ENCODE assay signal across 15 cellular contexts in genomic region chr5:151182976-151183375, GRCh38. TPM values are rescaled to one million over a fixed set of nuclear protein-coding genes. Genes with fewer than 3 reads are reported as not detected.
A peak's percentile ranks its signal among the peaks of the same experiment; 100 is the strongest.
DNase-seq lines count a peak whose midpoint lies in the region; ATAC-seq lines count a peak whose summit lies in the region.
"Had no signal": no experiment of that assay in that cellular context is flagged by ENCODE, and none has a peak within 500 bp of the region (broad histone marks: within the 10 kb centered on the region; RNA-seq: fewer than 3 reads in every experiment).

No MANE protein-coding gene starts in this region.

- H3K27ac Mint-ChIP-seq in stimulated activated naive B cell treated with anti-CD40 and anti-IgM and Interleukin-4, amounts not matched to agents 10 μg/mL and 1 μg/mL and 100 μg/mL, for 72 hours: peak overlapping the region; percentile 65
- H3K27ac Mint-ChIP-seq in activated T-helper 17 cell treated with anti-CD3 and anti-CD28 coated beads, Interleukin-2, amount 50 U/mL, for 72 hours: no peak overlapping the region
- no peak overlapping the region for H3K27ac Mint-ChIP-seq in CD4-positive, alpha-beta memory T cell

- peak overlapping the region; percentile 86 for H3K27ac ChIP-seq in Karpas-422 (ENCODE audit: low read length)
- no peak overlapping the region for H3K27ac ChIP-seq in CD4-positive, alpha-beta memory T cell (ENCODE audit: low read depth, low read length)
- H3K27ac ChIP-seq: 22Rv1 had no signal

- DNase-seq in activated CD8-positive, alpha-beta memory T cell treated with anti-CD3 and anti-CD28 coated beads for 24 hours: peak; percentile 21
- no peak for DNase-seq in activated CD8-positive, alpha-beta memory T cell treated with anti-CD3 and anti-CD28 coated beads, Interleukin-2, amount 50 U/mL, for 4 hours
- DNase-seq in Karpas-422 (no peak), islet precursor cell (peak; percentile 51)
- no peak for DNase-seq in stimulated activated naive B cell treated with anti-CD40 and anti-IgM and Interleukin-4, amounts not matched to agents 10 μg/mL and 1 μg/mL and 100 μg/mL, for 72 hours
- DNase-seq in CD4-positive, alpha-beta memory T cell: no peak
- DNase-seq: CD8-positive, alpha-beta memory T cell; DND-41; GF-D8 had no signal

- H4K20me1 ChIP-seq in Karpas-422 (ENCODE audit: insufficient read depth, low read depth, low read length): no peaks in the 10 kb centered on the region

- H3K27me3 Mint-ChIP-seq in stimulated activated naive B cell treated with anti-CD40 and anti-IgM and Interleukin-4, amounts not matched to agents 10 μg/mL and 1 μg/mL and 100 μg/mL, for 72 hours: no peaks in the 10 kb centered on the region
- H3K27me3 Mint-ChIP-seq in activated T-helper 17 cell treated with anti-CD3 and anti-CD28 coated beads, Interleukin-2, amount 50 U/mL, for 72 hours: no peaks in the 10 kb centered on the region
- no peaks in the 10 kb centered on the region for H3K27me3 Mint-ChIP-seq in CD4-positive, alpha-beta memory T cell
- H3K27me3 Mint-ChIP-seq: CD8-positive, alpha-beta memory T cell had no signal

- H3K4me2 ChIP-seq in Karpas-422 (ENCODE audit: low read depth, low read length, poor library complexity, severe bottlenecking): no peak overlapping the region

- H3K4me3 ChIP-seq in Karpas-422 (ENCODE audit: low read length): no peak overlapping the region
- no peak overlapping the region for H3K4me3 ChIP-seq in CD4-positive, alpha-beta memory T cell (ENCODE audit: low read length in 2 of 2)
- H3K4me3 ChIP-seq: HAP-1 had no signal

- POLR2A ChIA-PET in CD4-positive, alpha-beta memory T cell (lab: Charles Lee; ENCODE audit: partially characterized antibody): interaction anchor here (1.0 to 1.2 kb wide), 2 partner anchors 11 to 41 kb away, joined by 3 to 4 read pairs; partner anchors contain the start of gene CCDC69

- no peaks in the 10 kb centered on the region for H3K9me2 ChIP-seq in Karpas-422 (replicated peaks; ENCODE audit: insufficient read depth, low read length)

- H3K9ac ChIP-seq in Karpas-422 (ENCODE audit: low read length): peak overlapping the region; percentile 42; the same call in 1 of the 2 replicates

- H3K79me2 ChIP-seq in Karpas-422 (ENCODE audit: low read length): peaks cover 8% of the 10 kb centered on the region

- no peaks in the 10 kb centered on the region for H3K9me3 ChIP-seq in Karpas-422 (ENCODE audit: low read length)
- H3K9me3 ChIP-seq in CD4-positive, alpha-beta memory T cell (ENCODE audit: control insufficient read depth in 1 of 2, low read length in 2 of 2): no peaks in the 10 kb centered on the region
- H3K9me3 ChIP-seq: Caco-2, HAP-1 had no signal

- peaks cover 61 to 78% of the 10 kb centered on the region in 2 donors for H3K36me3 Mint-ChIP-seq in stimulated activated naive B cell treated with anti-CD40 and anti-IgM and Interleukin-4, amounts not matched to agents 10 μg/mL and 1 μg/mL and 100 μg/mL, for 72 hours
- peaks cover 66% of the 10 kb centered on the region for H3K36me3 Mint-ChIP-seq in activated T-helper 17 cell treated with anti-CD3 and anti-CD28 coated beads, Interleukin-2, amount 50 U/mL, for 72 hours (ENCODE audit: low read depth)
- peaks cover 48 to 73% of the 10 kb centered on the region in 2 donors for H3K36me3 Mint-ChIP-seq in CD4-positive, alpha-beta memory T cell

- H3K4me1 Mint-ChIP-seq in stimulated activated naive B cell treated with anti-CD40 and anti-IgM and Interleukin-4, amounts not matched to agents 10 μg/mL and 1 μg/mL and 100 μg/mL, for 72 hours: peaks cover 44 to 72% of the 10 kb centered on the region in 2 donors
- peaks cover 4% of the 10 kb centered on the region for H3K4me1 Mint-ChIP-seq in activated T-helper 17 cell treated with anti-CD3 and anti-CD28 coated beads, Interleukin-2, amount 50 U/mL, for 72 hours
- H3K4me1 Mint-ChIP-seq in CD4-positive, alpha-beta memory T cell: peaks cover 8 to 11% (median 9%) of the 10 kb centered on the region in 4 donors

- H3K4me1 ChIP-seq in Karpas-422 (ENCODE audit: low read length): peaks cover 71% of the 10 kb centered on the region
- no peaks in the 10 kb centered on the region for H3K4me1 ChIP-seq in CD4-positive, alpha-beta memory T cell (ENCODE audit: insufficient read depth, low read length)
- H3K4me1 ChIP-seq: Caco-2 had no signal

- peaks cover 67% of the 10 kb centered on the region for H3K36me3 ChIP-seq in Karpas-422 (ENCODE audit: insufficient read depth, low read length)
- peaks cover 69% of the 10 kb centered on the region for H3K36me3 ChIP-seq in CD4-positive, alpha-beta memory T cell (ENCODE audit: insufficient read depth, low read length)
- H3K36me3 ChIP-seq: HAP-1 had no signal

- H3K4me3 Mint-ChIP-seq in stimulated activated naive B cell treated with anti-CD40 and anti-IgM and Interleukin-4, amounts not matched to agents 10 μg/mL and 1 μg/mL and 100 μg/mL, for 72 hours: no peak overlapping the region
- H3K4me3 Mint-ChIP-seq in activated T-helper 17 cell treated with anti-CD3 and anti-CD28 coated beads, Interleukin-2, amount 50 U/mL, for 72 hours: no peak overlapping the region
- no peak overlapping the region for H3K4me3 Mint-ChIP-seq in CD4-positive, alpha-beta memory T cell
- H3K4me3 Mint-ChIP-seq: CD14-positive monocyte; CD8-positive, alpha-beta memory T cell had no signal

- H3K9me3 Mint-ChIP-seq in stimulated activated naive B cell treated with anti-CD40 and anti-IgM and Interleukin-4, amounts not matched to agents 10 μg/mL and 1 μg/mL and 100 μg/mL, for 72 hours: peaks cover under 1 to 3% of the 10 kb centered on the region in 2 donors
- no peaks in the 10 kb centered on the region for H3K9me3 Mint-ChIP-seq in activated T-helper 17 cell treated with anti-CD3 and anti-CD28 coated beads, Interleukin-2, amount 50 U/mL, for 72 hours
- no peaks in the 10 kb centered on the region for H3K9me3 Mint-ChIP-seq in CD4-positive, alpha-beta memory T cell
- H3K9me3 Mint-ChIP-seq: CD14-positive monocyte; CD8-positive, alpha-beta memory T cell had no signal

- intact Hi-C loops in CD4-positive, alpha-beta memory T cell (cut with micrococcal nuclease): no loop called here

- H2AFZ ChIP-seq in Karpas-422 (ENCODE audit: low read length): no peak overlapping the region

- ATAC-seq in stimulated activated naive B cell treated with anti-CD40 and anti-IgM and Interleukin-4, amounts not matched to agents 10 μg/mL and 1 μg/mL and 100 μg/mL, for 72 hours (replicated peaks): no peak
- no peak for ATAC-seq in activated T-helper 17 cell treated with anti-CD3 and anti-CD28 coated beads, Interleukin-2, amount 50 U/mL, for 72 hours (replicated peaks)

- H3K27me3 ChIP-seq in Karpas-422 (ENCODE audit: low read length): no peaks in the 10 kb centered on the region
- no peaks in the 10 kb centered on the region for H3K27me3 ChIP-seq in CD4-positive, alpha-beta memory T cell (ENCODE audit: insufficient read depth, low read length)

- CTCF ChIA-PET in CD4-positive, alpha-beta memory T cell (lab: Charles Lee; ENCODE audit: partially characterized antibody): interaction anchor here (1.2 to 3.1 kb wide), 5 partner anchors 18 to 68 kb away, joined by 4 to 16 read pairs (median 7); no protein-coding TSS in a partner anchor

RNA-seq across cellular contexts. Expression of gene ANXA6, which starts 25.4 kb away (rescaled TPM):
- 277 and 387 TPM in 2 replicates for total RNA-seq in Karpas-422 (2014; rRNA removed; shearing (Covaris generic); ENCODE audit: low replicate concordance)
- total RNA-seq in activated T-helper 17 cell treated with anti-CD3 and anti-CD28 coated beads, Interleukin-2, amount 50 U/mL, for 72 hours: 100 to 1,000 TPM; 432 to 559 TPM
- total RNA-seq in CD4-positive, alpha-beta memory T cell: 100 to 1,000 TPM; 318 to 342 TPM
- 100 to 1,000 TPM; 229 to 330 TPM for polyA plus RNA-seq in CD4-positive, alpha-beta memory T cell

RNA-seq across cellular contexts. Expression of gene CCDC69, which starts 40.9 kb away (rescaled TPM):
- 241 and 291 TPM in 2 replicates for total RNA-seq in Karpas-422 (2014; rRNA removed; shearing (Covaris generic); ENCODE audit: low replicate concordance)
- 10 to 100 TPM; 27.4 to 40.1 TPM for total RNA-seq in activated T-helper 17 cell treated with anti-CD3 and anti-CD28 coated beads, Interleukin-2, amount 50 U/mL, for 72 hours
- 10 to 100 TPM; 93.5 to 93.9 TPM for total RNA-seq in CD4-positive, alpha-beta memory T cell
- 10 to 100 TPM; 38.9 to 83.0 TPM for polyA plus RNA-seq in CD4-positive, alpha-beta memory T cell
- total RNA-seq: A673 had no signal

Comparison
In these comparisons a context has a peak if more than half of its experiments do, and no peak if none do; other contexts are left out.
1. DNase-seq: peak in activated CD8-positive, alpha-beta memory T cell treated with anti-CD3 and anti-CD28 coated beads for 24 hours (single experiment) and islet precursor cell (single experiment); none in activated CD8-positive, alpha-beta memory T cell treated with anti-CD3 and anti-CD28 coated beads, Interleukin-2, amount 50 U/mL, for 4 hours (single experiment), Karpas-422 (single experiment), stimulated activated naive B cell treated with anti-CD40 and anti-IgM and Interleukin-4, amounts not matched to agents 10 μg/mL and 1 μg/mL and 100 μg/mL, for 72 hours (single experiment) and CD4-positive, alpha-beta memory T cell (0 of 5).